ENCODE assay signal across 16 cellular contexts in genomic region chr4:86019906-86020305, GRCh38.
A peak's percentile ranks its signal among the peaks of the same experiment; 100 is the strongest.
DNase-seq lines count a peak whose midpoint lies in the region; ATAC-seq, FAIRE-seq and TF ChIP-seq lines count a peak whose summit lies in the region.
"Had no signal": no experiment of that assay in that cellular context is flagged by ENCODE, and none has a peak within 500 bp of the region (broad histone marks: within the 10 kb centered on the region; RNA-seq: fewer than 3 reads in every experiment).

No MANE protein-coding gene starts in this region.

- POLR2A ChIA-PET in PC-3 (lab: Charles Lee; ENCODE audit: unreplicated experiment), result no interaction called here
- POLR2A ChIA-PET in naive thymus-derived CD8-positive, alpha-beta T cell (lab: Charles Lee), result no interaction called here

- no peak overlapping the region for H3K4me3 ChIP-seq in PC-3 (ENCODE audit: low read length)
- H3K4me3 ChIP-seq in bronchial epithelial cell (ENCODE audit: low read depth, low read length), result no peak overlapping the region
- H3K4me3 ChIP-seq in fibroblast of mammary gland (ENCODE audit: control insufficient read depth, low read depth, low read length), result no peak overlapping the region
- no peak overlapping the region for H3K4me3 ChIP-seq in HAP-1
- no peak overlapping the region for H3K4me3 ChIP-seq in testis
- H3K4me3 ChIP-seq: BLaER1 treated with 17β-estradiol and CSF1 and Interleukin-3, amounts not matched to agents 10 nM and 100 nM; GM23248 had no signal

- H3K4me1 ChIP-seq in PC-3 (ENCODE audit: insufficient read depth, low read length) (no peaks in the 10 kb centered on the region), HAP-1 (no peaks in the 10 kb centered on the region), testis (no peaks in the 10 kb centered on the region)

- TF ChIP-seq POLR2A in testis (IDR thresholded peaks at IDR 0.05), result no peak

- peaks cover 0 to 1% (median 0%) of the 10 kb centered on the region in 5 donors for H3K27me3 Mint-ChIP-seq in naive thymus-derived CD8-positive, alpha-beta T cell
- H3K27me3 Mint-ChIP-seq: CD4-positive, CD25-positive, alpha-beta regulatory T cell had no signal

- H4K20me1 ChIP-seq in PC-3 (ENCODE audit: low read length), result no peaks in the 10 kb centered on the region
- H4K20me1 ChIP-seq: BLaER1 treated with 17β-estradiol and CSF1 and Interleukin-3, amounts not matched to agents 10 nM and 100 nM had no signal

- CTCF ChIA-PET in PC-3 (lab: Charles Lee), result no interaction called here

- intact Hi-C loops in PC-3 (cut with micrococcal nuclease), result no loop called here
- intact Hi-C loops in testis (cut with DNase I; ENCODE audit: low total_unique reads), result no loop called here

- no TSS peak for BruUV-seq in PC-3 (replicated peaks; lab: Mats Ljungman, UMichigan)

- no peaks in the 10 kb centered on the region for H3K9me3 ChIP-seq in PC-3 (ENCODE audit: low read length)
- H3K9me3 ChIP-seq in HAP-1, result no peaks in the 10 kb centered on the region
- H3K9me3 ChIP-seq in testis, result no peaks in the 10 kb centered on the region

- H3K27me3 ChIP-seq in PC-3 (ENCODE audit: low read length) (no peaks in the 10 kb centered on the region), bronchial epithelial cell (ENCODE audit: control insufficient read depth, insufficient read depth, low read length) (no peaks in the 10 kb centered on the region), HAP-1 (ENCODE audit: low read depth) (no peaks in the 10 kb centered on the region), testis (no peaks in the 10 kb centered on the region)
- H3K27me3 ChIP-seq: BLaER1 treated with 17β-estradiol and CSF1 and Interleukin-3, amounts not matched to agents 10 nM and 100 nM had no signal

- no peak overlapping the region for H3K4me2 ChIP-seq in PC-3 (ENCODE audit: low read length)
- H3K4me2 ChIP-seq: BLaER1 treated with 17β-estradiol and CSF1 and Interleukin-3, amounts not matched to agents 10 nM and 100 nM had no signal

- H3K36me3 ChIP-seq in PC-3 (ENCODE audit: low read depth, low read length) (no peaks in the 10 kb centered on the region), bronchial epithelial cell (ENCODE audit: control insufficient read depth, insufficient read depth, low read length) (no peaks in the 10 kb centered on the region), HAP-1 (replicated peaks) (no peaks in the 10 kb centered on the region), testis (ENCODE audit: low read depth, missing control alignments) (no peaks in the 10 kb centered on the region)
- H3K36me3 ChIP-seq: BLaER1 treated with 17β-estradiol and CSF1 and Interleukin-3, amounts not matched to agents 10 nM and 100 nM had no signal

- H3K27ac Mint-ChIP-seq in naive thymus-derived CD8-positive, alpha-beta T cell, result no peak overlapping the region
- H3K27ac Mint-ChIP-seq: CD4-positive, CD25-positive, alpha-beta regulatory T cell had no signal

- in situ Hi-C loops in HAP-1 (cut with MboI; ENCODE audit: low sequenced_read_pairs), result no loop called here

- H3K27ac ChIP-seq in PC-3 (ENCODE audit: low read length) (no peak overlapping the region), testis (no peak overlapping the region)
- H3K27ac ChIP-seq: BLaER1 treated with 17β-estradiol and CSF1 and Interleukin-3, amounts not matched to agents 10 nM and 100 nM; GM23248; HL-60 had no signal

- peak; percentile 16 for DNase-seq in EH (ENCODE audit: low read depth)
- DNase-seq in PC-3, result peak; percentile 27
- DNase-seq in bronchial epithelial cell (ENCODE audit: low read depth), result peak; percentile 35
- peak; percentile 18 for DNase-seq in fibroblast of mammary gland (ENCODE audit: low read depth)
- DNase-seq in naive thymus-derived CD8-positive, alpha-beta T cell, result no peak
- no peak for DNase-seq in activated naive CD4-positive, alpha-beta T cell treated with Interleukin-2 at 50 U/mL for 16 hours
- no peak for DNase-seq in HAP-1 (ENCODE audit: low spot score in 2 of 2)
- no peak for DNase-seq in testis
- DNase-seq: ACHN; CD4-positive, CD25-positive, alpha-beta regulatory T cell; DMS53; GM23248 had no signal

- H3F3A ChIP-seq in PC-3 (ENCODE audit: low read length, unreplicated experiment), result no peaks in the 10 kb centered on the region

- no peak overlapping the region for H3K9ac ChIP-seq in PC-3 (ENCODE audit: low read length)
- H3K9ac ChIP-seq: BLaER1 treated with 17β-estradiol and CSF1 and Interleukin-3, amounts not matched to agents 10 nM and 100 nM; GM23248 had no signal

- H3K9me2 ChIP-seq in PC-3 (replicated peaks; ENCODE audit: low read length), result no peaks in the 10 kb centered on the region

- H3K4me1 Mint-ChIP-seq in naive thymus-derived CD8-positive, alpha-beta T cell, result no peaks in the 10 kb centered on the region
- H3K4me1 Mint-ChIP-seq: CD4-positive, CD25-positive, alpha-beta regulatory T cell had no signal

- H3K4me3 Mint-ChIP-seq in naive thymus-derived CD8-positive, alpha-beta T cell, result no peak overlapping the region
- H3K4me3 Mint-ChIP-seq: CD4-positive, CD25-positive, alpha-beta regulatory T cell had no signal

- ATAC-seq in PC-3, result peak; percentile 51
- ATAC-seq in naive thymus-derived CD8-positive, alpha-beta T cell, result no peak

- FAIRE-seq in bronchial epithelial cell (lab: Jason Lieb, UNC), result no peak
- FAIRE-seq: GM18507, H54 had no signal

- H2AFZ ChIP-seq in PC-3 (ENCODE audit: low read length), result no peak overlapping the region
- H2AFZ ChIP-seq: GM23248 had no signal

- H3K9me3 Mint-ChIP-seq in naive thymus-derived CD8-positive, alpha-beta T cell, result peaks cover 0 to 6% (median 0%) of the 10 kb centered on the region in 9 donors

- no peaks in the 10 kb centered on the region for H3K36me3 Mint-ChIP-seq in naive thymus-derived CD8-positive, alpha-beta T cell
- H3K36me3 Mint-ChIP-seq: CD4-positive, CD25-positive, alpha-beta regulatory T cell had no signal

- no peaks in the 10 kb centered on the region for H3K79me2 ChIP-seq in PC-3 (ENCODE audit: low read length)

- no peak for TF ChIP-seq CTCF in PC-3 (conservative IDR thresholded peaks at IDR 0.05; ENCODE audit: low read depth, low read length)
- no peak for TF ChIP-seq CTCF in bronchial epithelial cell (IDR thresholded peaks at IDR 0.05; ENCODE audit: insufficient read depth, low read length, severe bottlenecking)
- no peak for TF ChIP-seq CTCF in fibroblast of mammary gland (conservative IDR thresholded peaks at IDR 0.05; ENCODE audit: control insufficient read depth, insufficient read depth, low read depth, low read length)
- TF ChIP-seq CTCF in testis (IDR thresholded peaks at IDR 0.05), result no peak

Comparison
In these comparisons a context has a peak if more than half of its experiments do, and no peak if none do; other contexts are left out.
1. DNase-seq: peak in EH (single experiment), PC-3 (single experiment), bronchial epithelial cell (single experiment) and fibroblast of mammary gland (single experiment); none in naive thymus-derived CD8-positive, alpha-beta T cell (0 of 10), activated naive CD4-positive, alpha-beta T cell treated with Interleukin-2 at 50 U/mL for 16 hours (single experiment), HAP-1 (0 of 2) and testis (single experiment).